Comparison of ENCODE assay signal across 1 cellular context in genomic region chr1:89310505-89310904, GRCh38.
TF ChIP-seq lines count a peak whose summit lies in the region.

No MANE protein-coding gene starts in this region.

TF ChIP-seq in IMR-90, 13 proteins besides CTCF, POLR2A, EP300 and RAD21 (continued from another document):
- TF ChIP-seq CEBPB (IDR thresholded peaks at IDR 0.05; ENCODE audit: low read depth, low read length) (no peak), BHLHE40 (IDR thresholded peaks at IDR 0.05; ENCODE audit: low read depth, low read length) (no peak), SMC3 (IDR thresholded peaks at IDR 0.05; ENCODE audit: low read depth, low read length) (no peak), MAFK (IDR thresholded peaks at IDR 0.05; ENCODE audit: low read depth, low read length) (no peak), RCOR1 (IDR thresholded peaks at IDR 0.05; ENCODE audit: insufficient replicate concordance, low read length) (no peak)
